In genomic region chr20:13554706-13555105, GRCh38 we compare ENCODE assay signal across 24 cellular contexts.
DNase-seq lines count a peak whose midpoint lies in the region; ATAC-seq, FAIRE-seq and TF ChIP-seq lines count a peak whose summit lies in the region.
"Had no signal": no experiment of that assay in that cellular context is flagged by ENCODE, and none has a peak within 500 bp of the region (broad histone marks: within the 10 kb centered on the region; RNA-seq: fewer than 3 reads in every experiment).

No MANE protein-coding gene starts in this region.

- H3K27ac ChIP-seq in coronary artery, result no peak overlapping the region
- H3K27ac ChIP-seq: cardiac muscle cell, dorsolateral prefrontal cortex, PC-9, transverse colon, WERI-Rb-1 had no signal

- TF ChIP-seq CTCF in epithelial cell of esophagus (IDR thresholded peaks at IDR 0.05; ENCODE audit: insufficient read depth, low read depth, low read length, missing control alignments), result no peak
- no peak for TF ChIP-seq CTCF in coronary artery (IDR thresholded peaks at IDR 0.05)

- ATAC-seq in HG03175 (IDR thresholded peaks at IDR 0.05; ENCODE audit: unreplicated experiment), result no peak
- ATAC-seq: left lobe of liver; stimulated activated naive CD8-positive, alpha-beta T cell treated with anti-CD3 and anti-CD28 coated beads, Interleukin-15, Interleukin-2, amounts not matched to agents 100 U/mL and 50 U/mL, for 24 hours had no signal

- H3K4me3 ChIP-seq in epithelial cell of esophagus (ENCODE audit: low read length), result no peak overlapping the region
- H3K4me3 ChIP-seq in coronary artery, result no peak overlapping the region
- H3K4me3 ChIP-seq: cardiac muscle cell, dorsolateral prefrontal cortex, PC-9, transverse colon had no signal

- DNase-seq in HCEC 1CT (peak; percentile 36), RCC 7860 (ENCODE audit: low spot score) (peak; percentile 50), epithelial cell of esophagus (ENCODE audit: low read depth) (peak; percentile 69), myocyte (ENCODE audit: low read depth) (peak; percentile 18), HuH-7 (ENCODE audit: low spot score) (no peak), NAMALWA (ENCODE audit: low spot score) (no peak), coronary artery (ENCODE audit: low spot score) (no peak)
- DNase-seq: activated CD8-positive, alpha-beta memory T cell treated with anti-CD3 and anti-CD28 coated beads, Interleukin-2, amount 50 U/mL, for 4 hours; activated naive CD8-positive, alpha-beta T cell treated with anti-CD3 and anti-CD28 coated beads, Interleukin-2, amount 10 ng/mL, durations not matched to agents 7 days and 5 days; CD4-positive, alpha-beta T cell; dorsolateral prefrontal cortex; head of caudate nucleus; Kasumi-1; midbrain; NCI-H146; NCI-H82; PC-9; stimulated activated naive CD8-positive, alpha-beta T cell treated with anti-CD3 and anti-CD28 coated beads, Interleukin-15, Interleukin-2, amounts not matched to agents 100 U/mL and 50 U/mL, for 24 hours; transverse colon; WERI-Rb-1 had no signal

- FAIRE-seq in RCC 7860 (lab: Jason Lieb, UNC), result peak; percentile 80
- FAIRE-seq: HTR-8/SVneo had no signal

Comparison
In these comparisons a context has a peak if more than half of its experiments do, and no peak if none do; other contexts are left out.
1. DNase-seq: peak in HCEC 1CT (single experiment), RCC 7860 (single experiment), epithelial cell of esophagus (single experiment) and myocyte (single experiment); none in HuH-7 (single experiment), NAMALWA (single experiment) and coronary artery (single experiment).